In the genomic region with DNA sequence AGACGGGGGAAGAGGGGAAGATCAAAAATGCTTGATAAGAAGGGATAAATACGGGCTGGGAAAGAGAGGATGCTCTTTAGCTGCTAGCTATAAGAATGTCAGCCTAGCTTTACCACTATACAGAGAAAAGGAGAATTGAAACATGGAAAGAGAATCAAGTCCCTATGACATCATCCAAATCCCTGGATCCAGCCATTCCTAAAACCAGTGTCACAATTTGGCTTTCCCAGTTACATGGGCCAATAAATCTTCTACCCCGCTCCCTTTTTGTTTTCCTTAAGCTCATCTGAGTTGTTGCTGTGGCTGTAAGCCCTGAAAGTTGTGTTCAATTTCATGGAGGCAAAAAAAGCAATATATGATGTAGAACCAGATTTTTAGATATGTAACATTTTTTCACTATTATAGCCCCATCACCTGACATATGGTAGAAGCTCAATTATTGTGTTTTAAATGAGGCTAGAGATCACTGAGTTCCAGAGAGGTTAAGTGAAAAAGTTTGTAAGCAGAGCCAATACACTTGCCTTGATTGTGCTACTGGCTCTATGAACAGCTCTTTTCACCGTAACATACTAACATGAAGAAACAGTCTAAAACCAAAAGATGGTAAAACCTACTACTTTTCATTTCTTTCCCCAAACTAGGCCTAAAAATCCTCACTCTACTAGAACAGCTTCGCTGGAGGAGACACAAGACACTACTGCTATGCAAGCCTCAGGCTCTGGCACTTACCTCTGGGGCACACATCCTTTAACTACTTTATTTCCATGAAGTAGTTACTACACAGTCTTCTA, we compare ENCODE assay signal across 8 cellular contexts. TPM values are rescaled to one million over a fixed set of nuclear protein-coding genes. Genes with fewer than 3 reads are reported as not detected.
A peak's percentile ranks its signal among the peaks of the same experiment; 100 is the strongest.
DNase-seq lines count a peak whose midpoint lies in the region; ATAC-seq and TF ChIP-seq lines count a peak whose summit lies in the region.

No MANE protein-coding gene starts in this region.

- no peaks in the 10 kb centered on the region for H3K27me3 ChIP-seq in adrenal gland
- H3K27me3 ChIP-seq in naive thymus-derived CD4-positive, alpha-beta T cell (ENCODE audit: control insufficient read depth in 2 of 2, insufficient read depth in 2 of 2, low read length in 2 of 2), result no peaks in the 10 kb centered on the region

- peak overlapping the region in 4 of 9 donors; percentile 3 to 77 (median 34) for H3K27ac Mint-ChIP-seq in naive thymus-derived CD4-positive, alpha-beta T cell

- no peaks in the 10 kb centered on the region for H3K9me3 Mint-ChIP-seq in naive thymus-derived CD4-positive, alpha-beta T cell

- POLR2A ChIA-PET in HEK293 (lab: Yijun Ruan, JAX), result interaction anchor here (0.7 to 2.2 kb wide), 3 partner anchors 67 to 153 kb away, joined by 3 to 22 read pairs (median 3); a partner anchor contains a TSS
- POLR2A ChIA-PET in naive thymus-derived CD4-positive, alpha-beta T cell (lab: Charles Lee), result interaction anchor here (1.0 to 6.4 kb wide), 6 partner anchors 55 to 153 kb away, joined by 3 to 61 read pairs (median 4); a partner anchor contains a TSS

- peaks cover 25 to 73% (median 54%) of the 10 kb centered on the region in 7 donors for H3K4me1 Mint-ChIP-seq in naive thymus-derived CD4-positive, alpha-beta T cell

- peak; percentile 24 for DNase-seq in AG10803 (ENCODE audit: low read depth)
- DNase-seq in adrenal gland, result no peak
- no peak for DNase-seq in naive thymus-derived CD4-positive, alpha-beta T cell
- no peak for DNase-seq in activated CD8-positive, alpha-beta memory T cell treated with anti-CD3 and anti-CD28 coated beads, Interleukin-2, amount 50 U/mL, for 4 hours
- no peak for DNase-seq in NCI-H2029 treated with DMSO at 0.1 percent for 48 hours (lab: John Stamatoyannopoulos, UW)

- H3K4me1 ChIP-seq in HEK293 (ENCODE audit: control insufficient read depth, insufficient read depth, low read length), result peaks cover 25% of the 10 kb centered on the region; the same call in 1 of the 2 replicates
- H3K4me1 ChIP-seq in adrenal gland (replicated peaks in 1 of 2), result peaks cover 25 to 58% of the 10 kb centered on the region in 2 donors
- H3K4me1 ChIP-seq in naive thymus-derived CD4-positive, alpha-beta T cell (ENCODE audit: control insufficient read depth in 2 of 2, insufficient read depth in 2 of 2, low read length in 2 of 2), result peaks cover 13 to 15% of the 10 kb centered on the region in 2 donors

- no peak for TF ChIP-seq POLR2A in adrenal gland (IDR thresholded peaks at IDR 0.05)

- no peak for TF ChIP-seq CTCF in AG10803 (conservative IDR thresholded peaks at IDR 0.05; ENCODE audit: low read length)
- no peak for TF ChIP-seq CTCF in HEK293 (tag by site-specific recombination; IDR thresholded peaks at IDR 0.05)
- no peak for TF ChIP-seq CTCF in adrenal gland (IDR thresholded peaks at IDR 0.05)

- WGBS in adrenal gland, 4 donors, result 55 to 61% (median 59%) methylated on average over 5 of the region's 5 CpGs

- peak overlapping the region in 2 of 10 donors; percentile 8 to 50 for H3K4me3 Mint-ChIP-seq in naive thymus-derived CD4-positive, alpha-beta T cell

- 0 out of 2 replicates have a peak overlapping the region, but pooled peaks have one; percentile 4 for H3K27ac ChIP-seq in HEK293 (ENCODE audit: extremely low read depth, low read depth, low read length)
- H3K27ac ChIP-seq in adrenal gland, result peak overlapping the region in 4 of 5 donors; percentile 5 to 99 (median 38)
- no peak overlapping the region for H3K27ac ChIP-seq in naive thymus-derived CD4-positive, alpha-beta T cell (ENCODE audit: low read depth, low read length)

- H3K36me3 ChIP-seq in HEK293 (ENCODE audit: control insufficient read depth in 2 of 2, insufficient read depth in 1 of 2, low read length in 2 of 2), result no peaks in the 10 kb centered on the region; a peak in 1 of 3 replicates
- H3K36me3 ChIP-seq in adrenal gland (replicated peaks in 1 of 2), result no peaks in the 10 kb centered on the region
- H3K36me3 ChIP-seq in naive thymus-derived CD4-positive, alpha-beta T cell (ENCODE audit: control insufficient read depth in 2 of 3, insufficient read depth in 3 of 3, low read length in 3 of 3), result peaks cover 0 to 11% (median 0%) of the 10 kb centered on the region in 3 experiments

- H3K4me3 ChIP-seq in AG10803 (ENCODE audit: low read length), result no peak overlapping the region
- no peak overlapping the region for H3K4me3 ChIP-seq in HEK293 (ENCODE audit: low read depth, low read length)
- H3K4me3 ChIP-seq in adrenal gland, result peak overlapping the region in 1 of 4 donors; percentile 92
- peak overlapping the region; percentile 4 for H3K4me3 ChIP-seq in naive thymus-derived CD4-positive, alpha-beta T cell (ENCODE audit: low read length)

- intact Hi-C loops in adrenal gland (cut with DNase I), result loop anchor here in 1 of 2 donors (10.0 kb wide), 1 partner anchor 106 kb away; no protein-coding TSS in a partner anchor
- intact Hi-C loops in naive thymus-derived CD4-positive, alpha-beta T cell (cut with micrococcal nuclease), result no loop called here

- ATAC-seq in naive thymus-derived CD4-positive, alpha-beta T cell, result no peak
- no peak for ATAC-seq in HG03342 (IDR thresholded peaks at IDR 0.05; ENCODE audit: unreplicated experiment)
- no peak for ATAC-seq in HG03135 (IDR thresholded peaks at IDR 0.05; ENCODE audit: unreplicated experiment)

- CTCF ChIA-PET in HEK293 (lab: Yijun Ruan, JAX), result interaction anchor here (0.5 to 2.5 kb wide), 8 partner anchors 8 to 440 kb away, joined by 3 to 30 read pairs (median 4); no protein-coding TSS in a partner anchor
- CTCF ChIA-PET in naive thymus-derived CD4-positive, alpha-beta T cell (lab: Charles Lee), result interaction anchor here (0.7 to 1.7 kb wide), 2 partner anchors 17 to 145 kb away, joined by 4 to 7 read pairs; no protein-coding TSS in a partner anchor

- H3K27me3 Mint-ChIP-seq in naive thymus-derived CD4-positive, alpha-beta T cell, result no peaks in the 10 kb centered on the region

- H3K36me3 Mint-ChIP-seq in naive thymus-derived CD4-positive, alpha-beta T cell, result peaks cover 0 to 10% (median 0%) of the 10 kb centered on the region in 5 donors

- H3K9me3 ChIP-seq in HEK293 (ENCODE audit: control insufficient read depth, insufficient read depth, low read depth, low read length) (no peaks in the 10 kb centered on the region), adrenal gland (replicated peaks in 1 of 3) (no peaks in the 10 kb centered on the region)
- no peaks in the 10 kb centered on the region for H3K9me3 ChIP-seq in naive thymus-derived CD4-positive, alpha-beta T cell (ENCODE audit: control insufficient read depth in 2 of 3, low read length in 3 of 3)

TF ChIP-seq in HEK293, 187 proteins besides CTCF, POLR2A, EP300 and RAD21 (continues in another document):
- TF ChIP-seq, protein P1, sequence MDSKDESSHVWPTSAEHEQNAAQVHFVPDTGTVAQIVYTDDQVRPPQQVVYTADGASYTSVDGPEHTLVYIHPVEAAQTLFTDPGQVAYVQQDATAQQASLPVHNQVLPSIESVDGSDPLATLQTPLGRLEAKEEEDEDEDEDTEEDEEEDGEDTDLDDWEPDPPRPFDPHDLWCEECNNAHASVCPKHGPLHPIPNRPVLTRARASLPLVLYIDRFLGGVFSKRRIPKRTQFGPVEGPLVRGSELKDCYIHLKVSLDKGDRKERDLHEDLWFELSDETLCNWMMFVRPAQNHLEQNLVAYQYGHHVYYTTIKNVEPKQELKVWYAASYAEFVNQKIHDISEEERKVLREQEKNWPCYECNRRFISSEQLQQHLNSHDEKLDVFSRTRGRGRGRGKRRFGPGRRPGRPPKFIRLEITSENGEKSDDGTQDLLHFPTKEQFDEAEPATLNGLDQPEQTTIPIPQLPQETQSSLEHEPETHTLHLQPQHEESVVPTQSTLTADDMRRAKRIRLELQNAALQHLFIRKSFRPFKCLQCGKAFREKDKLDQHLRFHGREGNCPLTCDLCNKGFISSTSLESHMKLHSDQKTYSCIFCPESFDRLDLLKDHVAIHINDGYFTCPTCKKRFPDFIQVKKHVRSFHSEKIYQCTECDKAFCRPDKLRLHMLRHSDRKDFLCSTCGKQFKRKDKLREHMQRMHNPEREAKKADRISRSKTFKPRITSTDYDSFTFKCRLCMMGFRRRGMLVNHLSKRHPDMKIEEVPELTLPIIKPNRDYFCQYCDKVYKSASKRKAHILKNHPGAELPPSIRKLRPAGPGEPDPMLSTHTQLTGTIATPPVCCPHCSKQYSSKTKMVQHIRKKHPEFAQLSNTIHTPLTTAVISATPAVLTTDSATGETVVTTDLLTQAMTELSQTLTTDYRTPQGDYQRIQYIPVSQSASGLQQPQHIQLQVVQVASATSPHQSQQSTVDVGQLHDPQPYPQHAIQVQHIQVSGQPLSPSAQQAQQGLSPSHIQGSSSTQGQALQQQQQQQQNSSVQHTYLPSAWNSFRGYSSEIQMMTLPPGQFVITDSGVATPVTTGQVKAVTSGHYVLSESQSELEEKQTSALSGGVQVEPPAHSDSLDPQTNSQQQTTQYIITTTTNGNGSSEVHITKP (tag by site-specific recombination; IDR thresholded peaks at IDR 0.05), result peak; percentile 74
- TF ChIP-seq ZNF560 (tag by site-specific recombination; IDR thresholded peaks at IDR 0.05; ENCODE audit: borderline replicate concordance) (no peak), IKZF3 (tag by site-specific recombination; IDR thresholded peaks at IDR 0.05) (peak; percentile 35; the same call in 1 of the 2 replicates), ZNF629 (tag by site-specific recombination; IDR thresholded peaks at IDR 0.05) (peak; percentile 68), FEZF1 (tag by site-specific recombination; IDR thresholded peaks at IDR 0.05) (peak; percentile 24; the same call in 1 of the 2 replicates), ZNF664 (tag by site-specific recombination; IDR thresholded peaks at IDR 0.05) (0 out of 2 replicates have a peak, but pooled peaks have one; percentile 47), ZNF660 (tag by site-specific recombination; IDR thresholded peaks at IDR 0.05) (0 out of 2 replicates have a peak, but pooled peaks have one; percentile 32), ZBTB21 (tag by site-specific recombination; IDR thresholded peaks at IDR 0.05) (peak; percentile 41; the same call in 1 of the 2 replicates)
- TF ChIP-seq, protein P2, sequence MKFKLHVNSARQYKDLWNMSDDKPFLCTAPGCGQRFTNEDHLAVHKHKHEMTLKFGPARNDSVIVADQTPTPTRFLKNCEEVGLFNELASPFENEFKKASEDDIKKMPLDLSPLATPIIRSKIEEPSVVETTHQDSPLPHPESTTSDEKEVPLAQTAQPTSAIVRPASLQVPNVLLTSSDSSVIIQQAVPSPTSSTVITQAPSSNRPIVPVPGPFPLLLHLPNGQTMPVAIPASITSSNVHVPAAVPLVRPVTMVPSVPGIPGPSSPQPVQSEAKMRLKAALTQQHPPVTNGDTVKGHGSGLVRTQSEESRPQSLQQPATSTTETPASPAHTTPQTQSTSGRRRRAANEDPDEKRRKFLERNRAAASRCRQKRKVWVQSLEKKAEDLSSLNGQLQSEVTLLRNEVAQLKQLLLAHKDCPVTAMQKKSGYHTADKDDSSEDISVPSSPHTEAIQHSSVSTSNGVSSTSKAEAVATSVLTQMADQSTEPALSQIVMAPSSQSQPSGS (tag by site-specific recombination; IDR thresholded peaks at IDR 0.05; ENCODE audit: low read depth), result peak; percentile 91

RNA-seq across cellular contexts. Expression of a gene that starts 4.3 kb away (rescaled TPM):
- 10 to 100 TPM; 24.5 to 75.2 (median 60.9) TPM for total RNA-seq in adrenal gland
- 10 to 100 TPM; 19.5 to 25.8 (median 20.5) TPM for polyA plus RNA-seq in adrenal gland
- total RNA-seq in naive thymus-derived CD4-positive, alpha-beta T cell, result 10 to 100 TPM; 10.1 to 66.8 (median 30.2) TPM
- polyA plus RNA-seq in naive thymus-derived CD4-positive, alpha-beta T cell, result 10 to 100 TPM; 14.1 to 16.4 TPM
